Comparison of ENCODE assay signal across 8 cellular contexts in the genomic region with DNA sequence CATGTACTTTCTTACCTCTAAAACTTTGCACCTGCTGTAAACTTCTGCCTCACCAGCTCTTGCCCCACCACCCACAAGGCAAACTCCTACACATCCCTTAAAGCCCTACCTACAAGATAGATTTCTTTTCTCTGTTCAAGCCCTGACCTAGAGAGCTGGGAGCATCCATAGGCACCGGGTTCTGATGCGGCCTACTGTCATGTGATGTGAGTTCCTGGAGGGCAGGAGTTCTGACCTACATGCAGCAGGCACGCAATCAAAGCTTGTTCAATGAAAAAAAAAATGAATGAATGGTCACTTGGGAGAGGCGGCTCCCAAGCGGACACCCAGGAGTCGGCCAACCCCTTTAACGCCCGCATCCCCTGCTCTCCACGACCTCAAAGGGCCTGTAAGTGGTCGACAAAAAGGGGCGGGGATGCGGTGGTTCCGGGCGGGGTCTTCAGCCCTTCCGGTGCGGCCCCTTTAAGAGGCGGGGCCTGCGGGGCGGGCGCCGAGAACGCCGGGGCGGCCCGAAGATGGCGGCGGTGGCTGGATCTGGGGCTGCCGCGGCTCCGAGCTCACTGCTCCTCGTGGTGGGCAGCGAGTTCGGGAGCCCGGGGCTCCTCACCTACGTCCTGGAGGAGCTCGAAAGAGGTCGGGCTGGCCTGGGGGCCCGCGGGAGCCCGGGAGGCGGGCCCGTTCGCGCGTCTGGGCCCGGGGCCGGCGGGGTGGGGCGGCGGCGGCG. TPM values are rescaled to one million over a fixed set of nuclear protein-coding genes. Genes with fewer than 3 reads are reported as not detected.
DNase-seq lines count a peak whose midpoint lies in the region; ATAC-seq and TF ChIP-seq lines count a peak whose summit lies in the region.

A gene with protein sequence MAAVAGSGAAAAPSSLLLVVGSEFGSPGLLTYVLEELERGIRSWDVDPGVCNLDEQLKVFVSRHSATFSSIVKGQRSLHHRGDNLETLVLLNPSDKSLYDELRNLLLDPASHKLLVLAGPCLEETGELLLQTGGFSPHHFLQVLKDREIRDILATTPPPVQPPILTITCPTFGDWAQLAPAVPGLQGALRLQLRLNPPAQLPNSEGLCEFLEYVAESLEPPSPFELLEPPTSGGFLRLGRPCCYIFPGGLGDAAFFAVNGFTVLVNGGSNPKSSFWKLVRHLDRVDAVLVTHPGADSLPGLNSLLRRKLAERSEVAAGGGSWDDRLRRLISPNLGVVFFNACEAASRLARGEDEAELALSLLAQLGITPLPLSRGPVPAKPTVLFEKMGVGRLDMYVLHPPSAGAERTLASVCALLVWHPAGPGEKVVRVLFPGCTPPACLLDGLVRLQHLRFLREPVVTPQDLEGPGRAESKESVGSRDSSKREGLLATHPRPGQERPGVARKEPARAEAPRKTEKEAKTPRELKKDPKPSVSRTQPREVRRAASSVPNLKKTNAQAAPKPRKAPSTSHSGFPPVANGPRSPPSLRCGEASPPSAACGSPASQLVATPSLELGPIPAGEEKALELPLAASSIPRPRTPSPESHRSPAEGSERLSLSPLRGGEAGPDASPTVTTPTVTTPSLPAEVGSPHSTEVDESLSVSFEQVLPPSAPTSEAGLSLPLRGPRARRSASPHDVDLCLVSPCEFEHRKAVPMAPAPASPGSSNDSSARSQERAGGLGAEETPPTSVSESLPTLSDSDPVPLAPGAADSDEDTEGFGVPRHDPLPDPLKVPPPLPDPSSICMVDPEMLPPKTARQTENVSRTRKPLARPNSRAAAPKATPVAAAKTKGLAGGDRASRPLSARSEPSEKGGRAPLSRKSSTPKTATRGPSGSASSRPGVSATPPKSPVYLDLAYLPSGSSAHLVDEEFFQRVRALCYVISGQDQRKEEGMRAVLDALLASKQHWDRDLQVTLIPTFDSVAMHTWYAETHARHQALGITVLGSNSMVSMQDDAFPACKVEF (plus strand): TSS at position 493 of the 724 bp plus-strand sequence. CDS start 23 bp downstream, at position 516.

- peaks cover 13% of the 10 kb centered on the region for H3K36me3 ChIP-seq in HAP-1 (replicated peaks)

- peaks cover 9% of the 10 kb centered on the region for H3K4me1 ChIP-seq in HAP-1

- ATAC-seq in activated B cell treated with CpG ODN at 0.5 μM for 24 hours (ENCODE audit: low read depth) (peak; percentile 91), GM21529 (IDR thresholded peaks at IDR 0.05; ENCODE audit: unreplicated experiment) (no peak)

- intact Hi-C loops in activated B cell treated with CpG ODN at 0.5 μM for 24 hours (cut with micrococcal nuclease): loop anchor here (1.0 kb wide), 4 partner anchors 28 to 57 kb away; a partner anchor contains a TSS

- TF ChIP-seq CTCF in activated B cell treated with CpG ODN at 0.5 μM for 24 hours (IDR thresholded peaks at IDR 0.05): no peak

- H3K27me3 Mint-ChIP-seq in activated B cell treated with CpG ODN at 0.5 μM for 24 hours: no peaks in the 10 kb centered on the region

- H3K36me3 Mint-ChIP-seq in activated B cell treated with CpG ODN at 0.5 μM for 24 hours (ENCODE audit: low read depth): peaks cover 28% of the 10 kb centered on the region

- H3K4me3 ChIP-seq in HAP-1: peak within 1 kb of the TSS; percentile 79

- peaks cover 38% of the 10 kb centered on the region for H3K4me1 Mint-ChIP-seq in activated B cell treated with CpG ODN at 0.5 μM for 24 hours

- no peaks in the 10 kb centered on the region for H3K9me3 Mint-ChIP-seq in activated B cell treated with CpG ODN at 0.5 μM for 24 hours

- DNase-seq in G401 (ENCODE audit: low spot score): peak; percentile 66
- peak; percentile 67 to 92 for DNase-seq in HAP-1 (ENCODE audit: low spot score in 2 of 2)
- DNase-seq in NCI-H146 treated with DMSO at 0.1 percent for 48 hours (lab: John Stamatoyannopoulos, UW; ENCODE audit: unreplicated experiment): peak; percentile 61
- peak; percentile 74 for DNase-seq in activated B cell treated with CpG ODN at 0.5 μM for 24 hours
- DNase-seq in caudate nucleus (lab: John Stamatoyannopoulos, UW): peak in 45 of 61 donors; percentile 12 to 65 (median 34)
- peak; percentile 88 for DNase-seq in islet precursor cell
- DNase-seq in stimulated activated CD4-positive, alpha-beta T cell treated with anti-CD3 and anti-CD28 coated beads, Interleukin-15, amount 100 ng/mL, for 1 hour (ENCODE audit: low read depth in 1 of 2, low spot score in 1 of 2): peak; percentile 15 to 59

- H3K27ac ChIP-seq in caudate nucleus (ENCODE audit: low read depth, low read length): peak within 1 kb of the TSS; percentile 56

- POLR2A ChIA-PET in activated B cell treated with CpG ODN at 0.5 μM for 24 hours (lab: Charles Lee): interaction anchor here (0.5 to 4.0 kb wide), 13 partner anchors 8 to 140 kb away, joined by 3 to 29 read pairs (median 6); a partner anchor contains a TSS

- peak within 1 kb of the TSS; percentile 89 for H3K4me3 Mint-ChIP-seq in activated B cell treated with CpG ODN at 0.5 μM for 24 hours

- peaks cover 2% of the 10 kb centered on the region; the same call in 1 of the 2 replicates for H3K27me3 ChIP-seq in HAP-1 (ENCODE audit: low read depth)

- in situ Hi-C loops in G401 (cut with HindIII; ENCODE audit: low sequenced_read_pairs) (no loop called here), HAP-1 (cut with MboI; ENCODE audit: low sequenced_read_pairs) (no loop called here)

- CTCF ChIA-PET in activated B cell treated with CpG ODN at 0.5 μM for 24 hours (lab: Charles Lee): interaction anchor here (0.5 to 2.9 kb wide), 6 partner anchors 16 to 140 kb away, joined by 3 to 14 read pairs (median 4); a partner anchor contains a TSS

- peak within 1 kb of the TSS; percentile 77 for H3K27ac Mint-ChIP-seq in activated B cell treated with CpG ODN at 0.5 μM for 24 hours

- H3K9me3 ChIP-seq in HAP-1: 0 out of 2 replicates have a peak, but pooled peaks cover 2% of the 10 kb centered on the region

RNA-seq across cellular contexts. Expression of the gene that starts here (rescaled TPM):
- total RNA-seq in G401 (2014; rRNA removed; shearing (Covaris generic)): 41.7 and 48.4 TPM in 2 replicates
- total RNA-seq in activated B cell treated with CpG ODN at 0.5 μM for 24 hours: 65.6 and 80.5 TPM in 2 replicates

Comparison
In these comparisons a context has a peak if more than half of its experiments do, and no peak if none do; other contexts are left out.
1. DNase-seq: peak in every context shown above with its lines; median percentile 88 in islet precursor cell; 80 in HAP-1; 74 in activated B cell treated with CpG ODN at 0.5 μM for 24 hours; 66 in G401; 61 in NCI-H146 treated with DMSO at 0.1 percent for 48 hours; 37 in stimulated activated CD4-positive, alpha-beta T cell treated with anti-CD3 and anti-CD28 coated beads, Interleukin-15, amount 100 ng/mL, for 1 hour; 34 in caudate nucleus.